22 cellular contexts compared by ENCODE assay signal in the genomic region with DNA sequence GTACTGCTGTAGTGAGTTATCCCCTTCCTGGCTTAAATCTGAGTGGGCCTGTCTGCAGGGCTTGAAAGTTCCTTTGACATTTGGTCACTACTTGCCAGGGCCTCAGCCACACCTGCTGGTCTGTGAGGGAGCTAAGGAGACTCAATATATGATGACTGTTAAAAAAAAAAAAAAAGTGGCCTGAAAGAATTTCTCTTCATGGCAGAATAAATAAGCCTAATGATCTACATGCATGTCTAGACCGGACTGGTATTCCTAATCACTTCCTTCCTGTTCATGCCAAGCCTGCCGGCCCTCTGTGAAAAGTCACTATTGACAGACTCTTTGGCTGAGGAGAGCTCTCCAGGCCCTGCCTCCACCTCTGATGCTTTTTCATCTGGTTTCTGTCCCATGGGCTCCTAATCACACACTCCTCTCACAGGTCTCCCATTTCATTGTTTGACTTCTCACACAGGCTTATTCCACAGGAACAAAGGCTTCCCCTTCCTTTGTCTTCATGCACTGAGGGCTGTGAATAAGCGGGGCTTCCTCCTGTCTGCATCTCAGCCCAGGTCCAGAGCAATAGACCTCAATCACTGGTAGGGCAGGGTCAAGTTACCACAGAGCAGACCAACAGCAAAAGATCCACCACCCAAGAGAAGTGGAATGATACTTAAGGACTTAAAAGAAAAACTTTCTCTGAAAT.
DNase-seq lines count a peak whose midpoint lies in the region; ATAC-seq and TF ChIP-seq lines count a peak whose summit lies in the region.
"Had no signal": no experiment of that assay in that cellular context is flagged by ENCODE, and none has a peak within 500 bp of the region (broad histone marks: within the 10 kb centered on the region; RNA-seq: fewer than 3 reads in every experiment).

No MANE protein-coding gene starts in this region.

- no peaks in the 10 kb centered on the region; the same call in 1 of the 2 replicates for H3K36me3 ChIP-seq in RWPE2 (ENCODE audit: low read depth)
- H3K36me3 ChIP-seq in brain microvascular endothelial cell (replicated peaks), result no peaks in the 10 kb centered on the region
- H3K36me3 ChIP-seq: BLaER1 treated with 17β-estradiol and CSF1 and Interleukin-3, amounts not matched to agents 10 nM and 100 nM; esophagus muscularis mucosa; transverse colon had no signal

- peak; percentile 95 for ATAC-seq in RWPE2 (ENCODE audit: low read depth)
- no peak for ATAC-seq in GM21786 (IDR thresholded peaks at IDR 0.05; ENCODE audit: unreplicated experiment)
- ATAC-seq in GM18858 (IDR thresholded peaks at IDR 0.05; ENCODE audit: unreplicated experiment), result no peak
- ATAC-seq: activated naive CD8-positive, alpha-beta T cell treated with anti-CD3 and anti-CD28 coated beads, Interleukin-2, amount 50 U/mL, for 24 hours; activated T-helper 17 cell treated with anti-CD3 and anti-CD28 coated beads, Interleukin-2, amount 50 U/mL, for 72 hours; stimulated activated naive B cell treated with anti-CD40 and anti-IgM and Interleukin-4, amounts not matched to agents 10 μg/mL and 1 μg/mL and 100 μg/mL, for 72 hours had no signal

- H3K4me1 ChIP-seq in RWPE2 (ENCODE audit: insufficient read depth, poor library complexity, severe bottlenecking), result peaks cover 31% of the 10 kb centered on the region
- H3K4me1 ChIP-seq: BLaER1 treated with 17β-estradiol and CSF1 and Interleukin-3, amounts not matched to agents 10 nM and 100 nM; esophagus muscularis mucosa; transverse colon had no signal

- H3K9me3 ChIP-seq in RWPE2 (ENCODE audit: severe bottlenecking), result no peaks in the 10 kb centered on the region
- H3K9me3 ChIP-seq: transverse colon had no signal

- TF ChIP-seq CTCF in RWPE2 (IDR thresholded peaks at IDR 0.05; ENCODE audit: poor library complexity, severe bottlenecking), result no peak
- no peak for TF ChIP-seq CTCF in brain microvascular endothelial cell (IDR thresholded peaks at IDR 0.05; ENCODE audit: low read depth, low read length, missing control alignments)

- peak overlapping the region; percentile 81 for H3K27ac ChIP-seq in RWPE2 (ENCODE audit: poor library complexity, severe bottlenecking)
- no peak overlapping the region for H3K27ac ChIP-seq in brain microvascular endothelial cell
- H3K27ac ChIP-seq: BLaER1 treated with 17β-estradiol and CSF1 and Interleukin-3, amounts not matched to agents 10 nM and 100 nM; esophagus muscularis mucosa; transverse colon had no signal

- H3K27me3 ChIP-seq in RWPE2 (ENCODE audit: insufficient read depth, poor library complexity, severe bottlenecking) (no peaks in the 10 kb centered on the region), brain microvascular endothelial cell (replicated peaks) (no peaks in the 10 kb centered on the region)
- H3K27me3 ChIP-seq: BLaER1 treated with 17β-estradiol and CSF1 and Interleukin-3, amounts not matched to agents 10 nM and 100 nM; esophagus muscularis mucosa; transverse colon had no signal

- H3K4me3 ChIP-seq in RWPE2 (ENCODE audit: severe bottlenecking), result no peak overlapping the region
- H3K4me3 ChIP-seq in brain microvascular endothelial cell (ENCODE audit: low read depth, low read length), result no peak overlapping the region
- H3K4me3 ChIP-seq: BLaER1 treated with 17β-estradiol and CSF1 and Interleukin-3, amounts not matched to agents 10 nM and 100 nM; esophagus muscularis mucosa; transverse colon had no signal

- in situ Hi-C loops in brain microvascular endothelial cell (cut with HindIII; ENCODE audit: low pct_ligation_motif_present, low sequenced_read_pairs), result no loop called here

- peak; percentile 76 for DNase-seq in COLO668 (lab: John Stamatoyannopoulos, UW; ENCODE audit: unreplicated experiment)
- peak; percentile 23 for DNase-seq in NCI-H2107 (lab: John Stamatoyannopoulos, UW)
- DNase-seq in RWPE2 (ENCODE audit: low spot score), result no peak
- DNase-seq in kidney tubule cell (ENCODE audit: low spot score), result peak; percentile 54
- DNase-seq in HT-29 (ENCODE audit: low spot score), result no peak
- DNase-seq in brain microvascular endothelial cell, result no peak
- DNase-seq: activated naive CD8-positive, alpha-beta T cell treated with anti-CD3 and anti-CD28 coated beads, Interleukin-2, amount 50 U/mL, for 24 hours; dermis blood vessel endothelial cell; DMS79 treated with DMSO at 0.1 percent for 48 hours; HCEC 1CT; mesenchymal stem cell; NCI-H1417 treated with DMSO at 0.1 percent for 48 hours; retina; stimulated activated CD4-positive, alpha-beta T cell treated with anti-CD3 and anti-CD28 coated beads, Interleukin-12 subunit alpha, Interleukin-12 subunit beta, amount 100 ng/mL, for 4 hours; stimulated activated naive B cell treated with anti-CD40 and anti-IgM and Interleukin-4, amounts not matched to agents 10 μg/mL and 1 μg/mL and 100 μg/mL, for 72 hours; T-helper 2 cell; transverse colon had no signal

Comparison
In these comparisons a context has a peak if more than half of its experiments do, and no peak if none do; other contexts are left out.
1. DNase-seq: peak in COLO668 (single experiment), NCI-H2107 (single experiment) and kidney tubule cell (single experiment); none in RWPE2 (single experiment), HT-29 (single experiment) and brain microvascular endothelial cell (single experiment).